8 cellular contexts compared by ENCODE assay signal in genomic region chr3:23740517-23741402, GRCh38.
DNase-seq lines count a peak whose midpoint lies in the region; ATAC-seq and TF ChIP-seq lines count a peak whose summit lies in the region.

No MANE protein-coding gene starts in this region.

- H3K4me3 ChIP-seq in fibroblast of pulmonary artery (replicated peaks; ENCODE audit: low read depth, low read length) (no peak overlapping the region), vagina (no peak overlapping the region)

- peaks cover 13% of the 10 kb centered on the region for H3K4me1 ChIP-seq in vagina

- no peaks in the 10 kb centered on the region for H3K9me3 ChIP-seq in vagina

- TF ChIP-seq POLR2A in vagina (IDR thresholded peaks at IDR 0.05): no peak

- ATAC-seq in GM19025 (IDR thresholded peaks at IDR 0.05; ENCODE audit: low read depth, unreplicated experiment) (peak; percentile 64), HG03097 (IDR thresholded peaks at IDR 0.05; ENCODE audit: low FRiP score, unreplicated experiment) (peak; percentile 84)

- H3K36me3 ChIP-seq in vagina: no peaks in the 10 kb centered on the region

- intact Hi-C loops in vagina (cut with DNase I): no loop called here

- peak; percentile 27 for DNase-seq in AG08395 (ENCODE audit: low spot score)
- DNase-seq in SHP77 treated with DMSO at 0.1 percent for 48 hours (lab: John Stamatoyannopoulos, UW): peak; percentile 49
- peak; percentile 68 for DNase-seq in fibroblast of pulmonary artery (ENCODE audit: low read depth)
- no peak for DNase-seq in vagina (ENCODE audit: extremely low spot score in 2 of 2)
- DNase-seq in NCI-H1048 (lab: John Stamatoyannopoulos, UW): no peak
- no peak for DNase-seq in Ammon's horn (ENCODE audit: low spot score)

- H3K27me3 ChIP-seq in vagina: no peaks in the 10 kb centered on the region

- TF ChIP-seq CTCF in fibroblast of pulmonary artery (IDR thresholded peaks at IDR 0.05; ENCODE audit: low read length, missing control alignments): no peak
- TF ChIP-seq CTCF in vagina (IDR thresholded peaks at IDR 0.05): no peak

- H3K27ac ChIP-seq in vagina: peak overlapping the region; percentile 24

Comparison
In these comparisons a context has a peak if more than half of its experiments do, and no peak if none do; other contexts are left out.
1. DNase-seq: peak in AG08395 (single experiment), SHP77 treated with DMSO at 0.1 percent for 48 hours (single experiment) and fibroblast of pulmonary artery (single experiment); none in vagina (0 of 2), NCI-H1048 (single experiment) and Ammon's horn (single experiment).